8 cellular contexts compared by ENCODE assay signal in the genomic region with DNA sequence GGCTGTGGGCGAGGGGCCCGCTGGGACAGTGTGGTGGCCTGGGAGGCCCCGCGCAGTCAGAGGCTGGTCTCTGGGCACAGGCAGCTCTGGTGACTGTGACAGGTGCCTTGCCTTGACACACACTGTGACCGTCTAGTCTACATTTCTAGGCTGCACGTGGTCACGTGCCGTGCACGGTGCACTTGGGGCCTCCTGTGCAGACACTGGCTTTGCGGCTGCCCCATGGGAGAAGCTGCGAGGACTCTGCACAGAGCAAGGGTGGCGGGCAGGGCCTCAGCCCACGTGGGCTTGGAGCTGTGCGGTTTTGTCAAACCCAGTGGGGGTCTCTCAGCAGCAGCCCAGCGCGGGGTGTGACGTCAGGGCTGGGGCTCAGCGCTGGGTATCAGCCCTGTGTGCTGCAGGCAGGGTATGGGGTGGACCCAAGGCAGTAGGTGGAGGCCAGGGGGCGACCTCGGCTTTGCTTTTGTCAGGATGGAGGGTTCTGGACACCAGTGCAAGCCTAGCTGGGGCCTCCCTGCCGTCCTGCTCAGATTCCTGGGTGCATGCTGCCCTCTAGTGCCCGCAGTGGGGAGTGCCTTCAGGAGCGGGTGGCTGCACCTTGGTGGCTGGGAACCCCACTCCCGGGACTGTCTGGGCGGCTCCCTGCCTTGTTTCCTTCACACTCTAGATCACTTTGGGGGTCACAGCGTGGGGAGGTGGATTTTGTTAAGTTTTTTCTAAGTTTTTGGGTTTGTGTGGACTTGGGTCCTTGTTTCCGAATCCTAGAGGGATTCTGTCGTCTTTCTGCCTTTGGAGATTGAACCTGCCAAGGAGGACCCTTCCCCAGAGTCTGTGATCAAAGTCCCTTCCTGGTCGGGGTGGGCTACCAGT.
A peak's percentile ranks its signal among the peaks of the same experiment; 100 is the strongest.
DNase-seq lines count a peak whose midpoint lies in the region; ATAC-seq, FAIRE-seq and TF ChIP-seq lines count a peak whose summit lies in the region.

No MANE protein-coding gene starts in this region.

- peaks cover 2% of the 10 kb centered on the region for H3K36me3 Mint-ChIP-seq in activated CD4-positive, alpha-beta T cell treated with anti-CD3 and anti-CD28 coated beads, Interleukin-2, amount 10 ng/mL, durations not matched to agents 7 days and 5 days (ENCODE audit: low read depth)

- in situ Hi-C loops in Caki2 (cut with HindIII; ENCODE audit: low pct_unique_long_range_greater_than_20kb, low sequenced_read_pairs), result no loop called here
- in situ Hi-C loops in HepG2 (cut with HindIII; ENCODE audit: extremely low pct_ligation_motif_present, low pct_unique_long_range_greater_than_20kb), result loop anchor here (5.0 to 10.0 kb wide), 3 partner anchors 39 to 219 kb away; no protein-coding TSS in a partner anchor

- no peaks in the 10 kb centered on the region for H3K4me1 Mint-ChIP-seq in activated CD4-positive, alpha-beta T cell treated with anti-CD3 and anti-CD28 coated beads, Interleukin-2, amount 10 ng/mL, durations not matched to agents 7 days and 5 days

- H3K27me3 Mint-ChIP-seq in activated CD4-positive, alpha-beta T cell treated with anti-CD3 and anti-CD28 coated beads, Interleukin-2, amount 10 ng/mL, durations not matched to agents 7 days and 5 days, result no peaks in the 10 kb centered on the region

- BruUV-seq in HepG2 (replicated peaks; lab: Mats Ljungman, UMichigan), result no TSS peak

- peak; percentile 65 for FAIRE-seq in HepG2 (lab: Jason Lieb, UNC)

- TF ChIP-seq CTCF in choroid plexus epithelial cell (conservative IDR thresholded peaks at IDR 0.05; ENCODE audit: low read depth, low read length) (peak; percentile 91), HepG2 (CRISPR knock-in tag; IDR thresholded peaks at IDR 0.05) (peak; percentile 97)

- 48% methylated on average over 5 of the region's 29 CpGs for WGBS in HepG2 (ENCODE audit: low lambda C conversion rate)

- ATAC-seq in HepG2, result peak; percentile 88
- no peak for ATAC-seq in HG03342 (IDR thresholded peaks at IDR 0.05; ENCODE audit: unreplicated experiment)

- H3K9me3 Mint-ChIP-seq in activated CD4-positive, alpha-beta T cell treated with anti-CD3 and anti-CD28 coated beads, Interleukin-2, amount 10 ng/mL, durations not matched to agents 7 days and 5 days, result no peaks in the 10 kb centered on the region

- no peaks in the 10 kb centered on the region for H3K9me3 ChIP-seq in HepG2 (ENCODE audit: low read length)

- no peak for TF ChIP-seq POLR2A in HepG2 (IDR thresholded peaks at IDR 0.05; ENCODE audit: insufficient read depth in 1 of 2, low read depth in 2 of 2, low read length in 2 of 2)

- peaks cover 57% of the 10 kb centered on the region for H4K20me1 ChIP-seq in HepG2 (ENCODE audit: insufficient read depth, low read length)

- no peak overlapping the region for H3K27ac ChIP-seq in HepG2 (ENCODE audit: extremely low read length, insufficient read depth, low read length)

- no peak overlapping the region for H3K4me3 Mint-ChIP-seq in activated CD4-positive, alpha-beta T cell treated with anti-CD3 and anti-CD28 coated beads, Interleukin-2, amount 10 ng/mL, durations not matched to agents 7 days and 5 days

- intact Hi-C loops in HepG2 (cut with micrococcal nuclease; ENCODE audit: unreplicated experiment), result loop anchor here (1.0 to 2.0 kb wide), 2 partner anchors 31 to 159 kb away; no protein-coding TSS in a partner anchor

- peaks cover 22% of the 10 kb centered on the region for H3K4me1 ChIP-seq in HepG2 (ENCODE audit: insufficient read depth, low read length)

- POLR2A ChIA-PET in activated CD4-positive, alpha-beta T cell treated with anti-CD3 and anti-CD28 coated beads, Interleukin-2, amount 10 ng/mL, durations not matched to agents 7 days and 5 days (lab: Charles Lee), result no interaction called here
- POLR2A ChIA-PET in HepG2 (lab: Yijun Ruan, JAX), result interaction anchor here (1.0 to 1.8 kb wide), 3 partner anchors 30 to 222 kb away, joined by 4 to 7 read pairs (median 5); no protein-coding TSS in a partner anchor

- H3K9ac ChIP-seq in HepG2 (ENCODE audit: insufficient read depth, low read depth, low read length), result no peak overlapping the region

- H3K36me3 ChIP-seq in HepG2 (replicated peaks in 1 of 2; ENCODE audit: control insufficient read depth in 1 of 2, insufficient read depth in 2 of 2, low read length in 2 of 2), result peaks cover 11 to 37% of the 10 kb centered on the region in 2 experiments; a peak in 4 of 5 replicates

- DNase-seq in Caki2 (ENCODE audit: low read depth) (peak; percentile 59), HCEC 1CT (peak; percentile 61), NCI-H460 (ENCODE audit: extremely low read depth, low read depth) (peak; percentile 65), choroid plexus epithelial cell (ENCODE audit: low read depth) (peak; percentile 81), HepG2 (ENCODE audit: low spot score) (peak; percentile 73)
- peak; percentile 84 for DNase-seq in activated CD4-positive, alpha-beta T cell treated with anti-CD3 and anti-CD28 coated beads, Interleukin-2, amount 10 ng/mL, durations not matched to agents 7 days and 5 days
- peak; percentile 72 to 82 for DNase-seq in stimulated activated CD4-positive, alpha-beta T cell treated with anti-CD3 and anti-CD28 coated beads, Interleukin-4, amount 100 ng/mL, for 48 hours (ENCODE audit: low read depth in 2 of 2)

- H3K27ac Mint-ChIP-seq in activated CD4-positive, alpha-beta T cell treated with anti-CD3 and anti-CD28 coated beads, Interleukin-2, amount 10 ng/mL, durations not matched to agents 7 days and 5 days, result no peak overlapping the region

- TF ChIP-seq EP300 in HepG2 (IDR thresholded peaks at IDR 0.05; ENCODE audit: low read depth in 2 of 2, low read length in 2 of 2) (no peak), HepG2 (CRISPR knock-in tag; IDR thresholded peaks at IDR 0.05; ENCODE audit: borderline replicate concordance) (no peak)

- peak overlapping the region; percentile 4; the same call in 1 of the 2 replicates for H3K4me2 ChIP-seq in HepG2 (ENCODE audit: low read depth, low read length)

- H2AFZ ChIP-seq in HepG2 (ENCODE audit: low read length), result no peak overlapping the region

- CTCF ChIA-PET in activated CD4-positive, alpha-beta T cell treated with anti-CD3 and anti-CD28 coated beads, Interleukin-2, amount 10 ng/mL, durations not matched to agents 7 days and 5 days (lab: Charles Lee), result interaction anchor here (0.5 to 2.7 kb wide), 9 partner anchors 14 to 222 kb away, joined by 3 to 17 read pairs (median 4); no protein-coding TSS in a partner anchor
- CTCF ChIA-PET in HepG2 (lab: Yijun Ruan, JAX; ENCODE audit: low intra/inter-chr PET ratio, low total read pairs), result interaction anchor here (0.6 to 3.3 kb wide), 8 partner anchors 30 to 222 kb away, joined by 3 to 46 read pairs (median 4); no protein-coding TSS in a partner anchor

- peaks cover 21% of the 10 kb centered on the region for H3K79me2 ChIP-seq in HepG2 (ENCODE audit: insufficient read depth, low read length)

- H3K4me3 ChIP-seq in choroid plexus epithelial cell (ENCODE audit: low read depth, low read length) (no peak overlapping the region), HepG2 (replicated peaks in 1 of 3; ENCODE audit: insufficient read depth in 1 of 3, low read depth in 2 of 3, low read length in 3 of 3) (no peak overlapping the region)

- H3K27me3 ChIP-seq in HepG2 (ENCODE audit: control insufficient read depth in 1 of 2, insufficient read depth in 2 of 2, low read length in 2 of 2), result no peaks in the 10 kb centered on the region

- peak; percentile 95 for TF ChIP-seq RAD21 in HepG2 (CRISPR knock-in tag; IDR thresholded peaks at IDR 0.05)

TF ChIP-seq in HepG2, 621 proteins besides CTCF, POLR2A, EP300 and RAD21 (continues in another document):
- TF ChIP-seq ZNF724P (CRISPR knock-in tag; IDR thresholded peaks at IDR 0.05; ENCODE audit: borderline replicate concordance) (no peak), MZF1 (CRISPR knock-in tag; IDR thresholded peaks at IDR 0.05; ENCODE audit: borderline replicate concordance) (no peak), AGO2 (optimal IDR thresholded peaks at IDR 0.05; ENCODE audit: low read depth, low read length) (peak; percentile 39), DBP (CRISPR knock-in tag; IDR thresholded peaks at IDR 0.05; ENCODE audit: not compliant biosample characterization) (no peak), SKI (IDR thresholded peaks at IDR 0.05; ENCODE audit: partially characterized antibody) (no peak), ZMYM3 (CRISPR knock-in tag; IDR thresholded peaks at IDR 0.05) (peak; percentile 36; the same call in 1 of the 2 replicates), ZNF24 (IDR thresholded peaks at IDR 0.05) (no peak), NR2F6 (IDR thresholded peaks at IDR 0.05) (no peak), NR2F6 (CRISPR knock-in tag; IDR thresholded peaks at IDR 0.05) (peak; percentile 44; the same call in 1 of the 2 replicates), ZNF672 (CRISPR knock-in tag; IDR thresholded peaks at IDR 0.05) (no peak), SMAD9 (CRISPR knock-in tag; IDR thresholded peaks at IDR 0.05) (no peak), BRCA1 (CRISPR knock-in tag; IDR thresholded peaks at IDR 0.05) (no peak)
- TF ChIP-seq, protein P1, sequence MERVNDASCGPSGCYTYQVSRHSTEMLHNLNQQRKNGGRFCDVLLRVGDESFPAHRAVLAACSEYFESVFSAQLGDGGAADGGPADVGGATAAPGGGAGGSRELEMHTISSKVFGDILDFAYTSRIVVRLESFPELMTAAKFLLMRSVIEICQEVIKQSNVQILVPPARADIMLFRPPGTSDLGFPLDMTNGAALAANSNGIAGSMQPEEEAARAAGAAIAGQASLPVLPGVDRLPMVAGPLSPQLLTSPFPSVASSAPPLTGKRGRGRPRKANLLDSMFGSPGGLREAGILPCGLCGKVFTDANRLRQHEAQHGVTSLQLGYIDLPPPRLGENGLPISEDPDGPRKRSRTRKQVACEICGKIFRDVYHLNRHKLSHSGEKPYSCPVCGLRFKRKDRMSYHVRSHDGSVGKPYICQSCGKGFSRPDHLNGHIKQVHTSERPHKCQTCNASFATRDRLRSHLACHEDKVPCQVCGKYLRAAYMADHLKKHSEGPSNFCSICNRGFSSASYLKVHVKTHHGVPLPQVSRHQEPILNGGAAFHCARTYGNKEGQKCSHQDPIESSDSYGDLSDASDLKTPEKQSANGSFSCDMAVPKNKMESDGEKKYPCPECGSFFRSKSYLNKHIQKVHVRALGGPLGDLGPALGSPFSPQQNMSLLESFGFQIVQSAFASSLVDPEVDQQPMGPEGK (CRISPR knock-in tag; IDR thresholded peaks at IDR 0.05), result peak; percentile 63; the same call in 1 of the 2 replicates
- TF ChIP-seq, protein P2, sequence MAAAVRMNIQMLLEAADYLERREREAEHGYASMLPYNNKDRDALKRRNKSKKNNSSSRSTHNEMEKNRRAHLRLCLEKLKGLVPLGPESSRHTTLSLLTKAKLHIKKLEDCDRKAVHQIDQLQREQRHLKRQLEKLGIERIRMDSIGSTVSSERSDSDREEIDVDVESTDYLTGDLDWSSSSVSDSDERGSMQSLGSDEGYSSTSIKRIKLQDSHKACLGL (CRISPR knock-in tag; IDR thresholded peaks at IDR 0.05), result peak; percentile 75
